ENCODE assay signal across 12 cellular contexts in the genomic region with DNA sequence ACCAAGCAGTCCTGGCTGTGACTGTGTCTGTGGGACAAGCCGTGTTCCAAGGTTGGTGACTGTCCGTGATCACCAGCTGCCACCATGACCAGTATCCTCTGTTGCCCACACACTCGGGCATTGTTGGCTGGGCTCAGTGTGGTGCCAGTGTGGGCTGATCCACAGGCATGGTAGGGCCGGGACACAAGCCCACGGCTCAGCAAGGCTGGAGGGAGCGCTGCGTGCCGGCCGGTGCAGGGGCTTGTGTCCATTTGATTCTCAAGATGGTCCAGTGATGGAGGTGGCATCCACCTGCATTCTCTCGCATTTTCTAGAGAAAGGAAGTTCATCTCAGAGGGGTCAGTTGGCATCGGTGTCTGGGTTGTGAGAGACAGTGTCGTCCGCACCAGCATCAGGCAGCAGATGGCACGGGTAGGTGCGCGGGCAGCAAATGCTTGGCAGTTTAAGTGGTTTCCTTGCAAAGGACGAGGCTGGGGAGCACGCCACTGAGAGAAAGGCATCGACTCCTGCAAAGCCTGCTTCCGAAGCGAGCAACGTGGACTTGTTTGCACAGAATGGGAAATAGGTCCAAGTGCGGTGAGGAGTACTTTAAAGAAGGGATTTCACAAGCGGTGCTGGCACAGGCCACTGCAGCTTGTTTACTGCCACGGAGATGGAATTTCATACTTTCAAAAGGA. TPM values are rescaled to one million over a fixed set of nuclear protein-coding genes. Genes with fewer than 3 reads are reported as not detected.
A peak's percentile ranks its signal among the peaks of the same experiment; 100 is the strongest.
DNase-seq lines count a peak whose midpoint lies in the region; ATAC-seq and TF ChIP-seq lines count a peak whose summit lies in the region.
"Had no signal": no experiment of that assay in that cellular context is flagged by ENCODE, and none has a peak within 500 bp of the region (broad histone marks: within the 10 kb centered on the region; RNA-seq: fewer than 3 reads in every experiment).

No MANE protein-coding gene starts in this region.

- TF ChIP-seq EP300 in esophagus muscularis mucosa (IDR thresholded peaks at IDR 0.05) (no peak), upper lobe of left lung (IDR thresholded peaks at IDR 0.05) (peak in 1 of 4 donors; percentile 38)

- H3K36me3 ChIP-seq in esophagus muscularis mucosa (no peaks in the 10 kb centered on the region), upper lobe of left lung (no peaks in the 10 kb centered on the region), Karpas-422 (ENCODE audit: insufficient read depth, low read length) (no peaks in the 10 kb centered on the region), WERI-Rb-1 (no peaks in the 10 kb centered on the region)

- H3K9me2 ChIP-seq in Karpas-422 (replicated peaks; ENCODE audit: insufficient read depth, low read length), result no peaks in the 10 kb centered on the region

- intact Hi-C loops in esophagus muscularis mucosa (cut with DNase I), result no loop called here

- H3K9me3 ChIP-seq in esophagus muscularis mucosa (no peaks in the 10 kb centered on the region), upper lobe of left lung (no peaks in the 10 kb centered on the region), Karpas-422 (ENCODE audit: low read length) (no peaks in the 10 kb centered on the region), WERI-Rb-1 (ENCODE audit: severe bottlenecking) (no peaks in the 10 kb centered on the region)

- H3K4me1 ChIP-seq in esophagus muscularis mucosa (peaks cover 26 to 66% (median 60%) of the 10 kb centered on the region in 4 donors), upper lobe of left lung (peaks cover 33 to 44% (median 35%) of the 10 kb centered on the region in 4 donors), Karpas-422 (ENCODE audit: low read length) (no peaks in the 10 kb centered on the region)

- WGBS in esophagus muscularis mucosa, result 86% methylated on average over 24 of the region's 25 CpGs
- WGBS in upper lobe of left lung, 2 donors, result 57 to 70% methylated on average over 9 to 24 of the region's 25 CpGs

- H3K79me2 ChIP-seq in Karpas-422 (ENCODE audit: low read length), result no peaks in the 10 kb centered on the region

- ATAC-seq in upper lobe of left lung (ENCODE audit: low FRiP score in 2 of 2) (peak; percentile 57 to 63), GM18517 (IDR thresholded peaks at IDR 0.05; ENCODE audit: unreplicated experiment) (no peak)

- H3K9ac ChIP-seq in Karpas-422 (ENCODE audit: low read length), result no peak overlapping the region

- H3K4me2 ChIP-seq in Karpas-422 (ENCODE audit: low read depth, low read length, poor library complexity, severe bottlenecking), result no peak overlapping the region

- TF ChIP-seq CTCF in esophagus muscularis mucosa (IDR thresholded peaks at IDR 0.05) (no peak), upper lobe of left lung (IDR thresholded peaks at IDR 0.05) (no peak), WERI-Rb-1 (IDR thresholded peaks at IDR 0.05; ENCODE audit: low read depth, low read length) (no peak)

- TF ChIP-seq POLR2A in esophagus muscularis mucosa (IDR thresholded peaks at IDR 0.05; ENCODE audit: low read depth), result no peak
- TF ChIP-seq POLR2A in upper lobe of left lung (IDR thresholded peaks at IDR 0.05), result peak in 1 of 4 donors; percentile 33

- no peak overlapping the region for H2AFZ ChIP-seq in Karpas-422 (ENCODE audit: low read length)

- H3K27me3 ChIP-seq in esophagus muscularis mucosa (no peaks in the 10 kb centered on the region), upper lobe of left lung (no peaks in the 10 kb centered on the region), Karpas-422 (ENCODE audit: low read length) (no peaks in the 10 kb centered on the region), WERI-Rb-1 (ENCODE audit: insufficient read depth, low read depth, severe bottlenecking) (peaks cover 79% of the 10 kb centered on the region)

- H3K4me3 ChIP-seq in esophagus muscularis mucosa, result no peak overlapping the region
- no peak overlapping the region for H3K4me3 ChIP-seq in upper lobe of left lung
- H3K4me3 ChIP-seq in Karpas-422 (ENCODE audit: low read length), result no peak overlapping the region
- no peak overlapping the region for H3K4me3 ChIP-seq in WERI-Rb-1 (ENCODE audit: low read depth, low read length)

- H4K20me1 ChIP-seq in Karpas-422 (ENCODE audit: insufficient read depth, low read depth, low read length), result no peaks in the 10 kb centered on the region

- peak; percentile 12 for DNase-seq in NCI-H2029 (lab: John Stamatoyannopoulos, UW)
- DNase-seq in NCI-H2029 treated with DMSO at 0.1 percent for 48 hours (lab: John Stamatoyannopoulos, UW), result no peak
- peak; percentile 96 for DNase-seq in esophagus muscularis mucosa (ENCODE audit: extremely low spot score)
- DNase-seq in middle frontal gyrus (ENCODE audit: extremely low spot score, low spot score), result peak; percentile 12
- DNase-seq in upper lobe of left lung, result peak; percentile 74 to 90
- no peak for DNase-seq in Karpas-422
- no peak for DNase-seq in WERI-Rb-1
- DNase-seq: activated CD4-positive, alpha-beta T cell treated with anti-CD3 and anti-CD28 coated beads, Interleukin-2, amount 50 U/mL, for 1 hour; NCI-H2171; SIG-M5 had no signal

- H3K27ac ChIP-seq in esophagus muscularis mucosa (replicated peaks in 1 of 4) (peak overlapping the region; percentile 59 to 83 (median 78)), upper lobe of left lung (peak overlapping the region in 2 of 4 donors; percentile 64 to 74), Karpas-422 (ENCODE audit: low read length) (no peak overlapping the region), WERI-Rb-1 (no peak overlapping the region)

RNA-seq across cellular contexts. Expression of a gene that starts 20.9 kb away (rescaled TPM):
- total RNA-seq in esophagus muscularis mucosa (10 to 100 TPM; 37.4 to 51.6 (median 47.4) TPM), upper lobe of left lung (10 to 100 TPM; 10.5 to 29.3 (median 23.4) TPM)
- 0.67 TPM in 1 of 2 replicates, not detected in the other for total RNA-seq in Karpas-422 (2014; rRNA removed; shearing (Covaris generic); ENCODE audit: low replicate concordance)
- total RNA-seq: frontal cortex had no signal

Comparison
In these comparisons a context has a peak if more than half of its experiments do, and no peak if none do; other contexts are left out.
1. DNase-seq: peak in NCI-H2029 (single experiment), esophagus muscularis mucosa (single experiment), middle frontal gyrus (single experiment) and upper lobe of left lung (2 of 2); none in NCI-H2029 treated with DMSO at 0.1 percent for 48 hours (single experiment), Karpas-422 (single experiment) and WERI-Rb-1 (single experiment).
2. H3K27ac ChIP-seq: peak in esophagus muscularis mucosa (4 of 4); none in Karpas-422 (single experiment) and WERI-Rb-1 (single experiment).